8 cellular contexts compared by ENCODE assay signal in the genomic region with DNA sequence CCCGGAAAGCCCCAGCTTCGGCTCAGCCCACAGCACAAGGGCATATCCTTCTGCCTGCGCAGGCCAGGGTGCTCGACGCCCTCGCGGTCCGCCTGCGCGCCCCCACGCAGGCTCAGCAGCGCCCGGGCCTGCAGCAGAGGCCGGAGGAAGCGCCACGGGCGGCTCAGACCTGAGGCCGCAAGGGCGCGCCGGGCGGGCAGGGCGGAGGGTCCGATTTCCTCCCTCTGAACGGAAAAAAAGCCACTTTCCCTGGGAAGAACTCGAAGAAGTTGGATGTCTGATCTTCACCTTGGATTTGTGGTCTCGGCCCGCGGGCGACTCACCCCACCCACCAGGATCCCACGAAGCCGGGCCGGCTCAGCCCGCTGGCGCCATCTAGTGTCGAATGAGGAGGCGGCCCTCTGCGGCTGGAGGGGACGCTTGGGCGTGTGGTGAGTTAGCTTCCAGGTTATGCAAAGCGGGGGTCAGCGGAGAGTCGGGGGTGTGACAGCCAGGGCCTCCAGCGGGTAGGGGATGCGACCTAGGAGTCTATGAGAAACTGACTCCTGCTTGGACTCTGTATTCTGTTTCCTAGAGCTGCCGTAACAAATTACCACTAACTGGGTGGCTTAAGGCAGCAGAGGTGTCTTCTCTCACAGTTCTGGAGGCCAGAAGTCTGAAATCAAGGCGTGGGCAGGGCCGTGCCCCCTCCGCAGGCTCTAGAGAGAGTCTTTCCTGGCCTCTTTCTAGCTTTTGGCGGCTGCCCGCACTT. TPM values are rescaled to one million over a fixed set of nuclear protein-coding genes. Genes with fewer than 3 reads are reported as not detected.
A peak's percentile ranks its signal among the peaks of the same experiment; 100 is the strongest.
DNase-seq lines count a peak whose midpoint lies in the region; ATAC-seq lines count a peak whose summit lies in the region.

No MANE protein-coding gene starts in this region.

- peaks cover 8% of the 10 kb centered on the region for H3K27me3 Mint-ChIP-seq in activated CD8-positive, alpha-beta T cell treated with anti-CD3 and anti-CD28 coated beads, Interleukin-2, amount 10 ng/mL, durations not matched to agents 7 days and 5 days (ENCODE audit: low read depth)

- H3K4me1 Mint-ChIP-seq in activated CD8-positive, alpha-beta T cell treated with anti-CD3 and anti-CD28 coated beads, Interleukin-2, amount 10 ng/mL, durations not matched to agents 7 days and 5 days (ENCODE audit: low read depth) = peaks cover 36% of the 10 kb centered on the region

- H3K9me3 Mint-ChIP-seq in activated CD8-positive, alpha-beta T cell treated with anti-CD3 and anti-CD28 coated beads, Interleukin-2, amount 10 ng/mL, durations not matched to agents 7 days and 5 days (ENCODE audit: insufficient read depth) = no peaks in the 10 kb centered on the region

- CTCF ChIA-PET in activated CD8-positive, alpha-beta T cell treated with anti-CD3 and anti-CD28 coated beads, Interleukin-2, amount 10 ng/mL, durations not matched to agents 7 days and 5 days (lab: Charles Lee) = interaction anchor here (0.6 to 5.1 kb wide), 33 partner anchors 9 to 840 kb away, joined by 3 to 79 read pairs (median 5); partner anchors contain the start of gene SUSD6

- peak overlapping the region; percentile 64 for H3K4me3 Mint-ChIP-seq in activated CD8-positive, alpha-beta T cell treated with anti-CD3 and anti-CD28 coated beads, Interleukin-2, amount 10 ng/mL, durations not matched to agents 7 days and 5 days

- POLR2A ChIA-PET in activated CD8-positive, alpha-beta T cell treated with anti-CD3 and anti-CD28 coated beads, Interleukin-2, amount 10 ng/mL, durations not matched to agents 7 days and 5 days (lab: Charles Lee) = interaction anchor here (0.7 to 1.1 kb wide), 6 partner anchors 11 to 142 kb away, joined by 3 to 7 read pairs (median 4); partner anchors contain the start of gene SUSD6

- peak; percentile 79 for ATAC-seq in GM18858 (IDR thresholded peaks at IDR 0.05; ENCODE audit: unreplicated experiment)
- ATAC-seq in HG03159 (IDR thresholded peaks at IDR 0.05; ENCODE audit: unreplicated experiment) = peak; percentile 75
- peak; percentile 95 for ATAC-seq in activated CD8-positive, alpha-beta T cell treated with anti-CD3 and anti-CD28 coated beads, Interleukin-2, amount 10 ng/mL, durations not matched to agents 7 days and 5 days

- no peaks in the 10 kb centered on the region for H3K36me3 Mint-ChIP-seq in activated CD8-positive, alpha-beta T cell treated with anti-CD3 and anti-CD28 coated beads, Interleukin-2, amount 10 ng/mL, durations not matched to agents 7 days and 5 days (ENCODE audit: low read depth)

- peak overlapping the region; percentile 78 for H3K27ac Mint-ChIP-seq in activated CD8-positive, alpha-beta T cell treated with anti-CD3 and anti-CD28 coated beads, Interleukin-2, amount 10 ng/mL, durations not matched to agents 7 days and 5 days

- DNase-seq in AG08396 (ENCODE audit: low spot score) (peak; percentile 92), NCI-H524 (lab: John Stamatoyannopoulos, UW) (peak; percentile 89 to 90), ecto neural progenitor cell (ENCODE audit: low spot score) (peak; percentile 90), medulla oblongata (ENCODE audit: extremely low spot score) (peak; percentile 89)
- DNase-seq in activated CD8-positive, alpha-beta T cell treated with anti-CD3 and anti-CD28 coated beads, Interleukin-2, amount 10 ng/mL, durations not matched to agents 7 days and 5 days = peak; percentile 84
- peak; percentile 66 to 89 (median 80) for DNase-seq in stimulated activated CD4-positive, alpha-beta T cell treated with anti-CD3 and anti-CD28 coated beads, TNF-alpha, amount 100 ng/mL, for 48 hours (ENCODE audit: low read depth in 3 of 3)

RNA-seq across cellular contexts. Expression of gene SRSF5, which starts 40.0 kb away (rescaled TPM):
- total RNA-seq in activated CD8-positive, alpha-beta T cell treated with anti-CD3 and anti-CD28 coated beads, Interleukin-2, amount 10 ng/mL, durations not matched to agents 7 days and 5 days = 100 to 1,000 TPM; 283 to 301 TPM

Comparison
In these comparisons a context has a peak if more than half of its experiments do, and no peak if none do; other contexts are left out.
1. Peak in every context shown above with its lines: DNase-seq and ATAC-seq.